Comparison of ENCODE assay signal across 19 cellular contexts in the genomic region with DNA sequence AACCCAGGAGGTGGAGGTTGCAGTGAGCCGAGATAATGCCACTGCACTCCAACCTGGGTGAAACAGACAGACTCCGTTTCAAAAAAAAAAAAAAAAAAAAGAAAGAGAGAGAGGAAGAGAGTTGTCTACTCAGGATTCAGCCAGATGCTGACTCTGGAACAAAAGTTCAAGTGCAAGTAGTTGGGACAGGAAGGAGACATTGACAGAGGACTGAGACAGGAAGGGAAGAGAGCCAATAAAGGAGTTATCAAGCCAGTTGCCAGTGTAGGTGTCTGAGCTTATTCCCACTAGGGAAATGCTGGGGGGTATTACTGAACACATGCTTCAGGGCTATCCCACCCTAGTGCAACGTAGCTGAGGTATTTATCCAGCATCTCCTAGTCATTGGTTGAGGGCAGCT.
DNase-seq lines count a peak whose midpoint lies in the region; ATAC-seq, FAIRE-seq and TF ChIP-seq lines count a peak whose summit lies in the region.
"Had no signal": no experiment of that assay in that cellular context is flagged by ENCODE, and none has a peak within 500 bp of the region (broad histone marks: within the 10 kb centered on the region; RNA-seq: fewer than 3 reads in every experiment).

No MANE protein-coding gene starts in this region.

- BruUV-seq in HepG2 (replicated peaks; lab: Mats Ljungman, UMichigan), result no TSS peak
- BruUV-seq in GM12878 (replicated peaks; lab: Mats Ljungman, UMichigan), result no TSS peak

- H3K4me2 ChIP-seq in HepG2 (ENCODE audit: low read depth, low read length) (no peak overlapping the region), GM12878 (ENCODE audit: control insufficient read depth, insufficient read depth) (no peak overlapping the region)

- CTCF ChIA-PET in HepG2 (lab: Yijun Ruan, JAX; ENCODE audit: low intra/inter-chr PET ratio, low total read pairs) (no interaction called here), GM12878 (lab: Yijun Ruan, JAX) (interaction anchor here (0.9 to 2.0 kb wide), 9 partner anchors 8 to 232 kb away, joined by 3 to 12 read pairs (median 4); no protein-coding TSS in a partner anchor)

- no CpG with 5 or more reads among the region's 3 CpGs for WGBS in right lobe of liver (ENCODE audit: insufficient coverage, low coverage, low lambda C conversion rate, missing lambda C conversion rate)
- WGBS in HepG2 (ENCODE audit: low lambda C conversion rate), result 34% methylated on average over 3 of the region's 3 CpGs
- 0% methylated on average over 1 of the region's 3 CpGs for WGBS in GM12878 (ENCODE audit: insufficient coverage, insufficient replicate concordance, low lambda C conversion rate, missing lambda C conversion rate)

- ATAC-seq in right lobe of liver (peak; percentile 24 to 58 (median 43)), HepG2 (no peak), GM12878 (no peak), left lobe of liver (peak; percentile 39), GM19452 (IDR thresholded peaks at IDR 0.05; ENCODE audit: unreplicated experiment) (no peak), HG02759 (IDR thresholded peaks at IDR 0.05; ENCODE audit: unreplicated experiment) (no peak)

- SMC1A ChIA-PET in GM12878 (lab: Charles Lee; ENCODE audit: uncharacterized antibody, unreplicated experiment), result interaction anchor here (1.1 to 1.9 kb wide), 3 partner anchors 9 to 193 kb away, joined by 4 to 6 read pairs (median 5); no protein-coding TSS in a partner anchor

- intact Hi-C loops in right lobe of liver (cut with DNase I), result no loop called here
- intact Hi-C loops in HepG2 (cut with micrococcal nuclease; ENCODE audit: unreplicated experiment), result no loop called here
- intact Hi-C loops in GM12878 (cut with micrococcal nuclease; ENCODE audit: unreplicated experiment), result no loop called here

- TF ChIP-seq RAD21 in HepG2 (CRISPR knock-in tag; IDR thresholded peaks at IDR 0.05), result no peak
- no peak for TF ChIP-seq RAD21 in GM12878 (IDR thresholded peaks at IDR 0.05; ENCODE audit: insufficient read depth, low read depth, low read length)

- POLR2A ChIA-PET in HepG2 (lab: Yijun Ruan, JAX), result no interaction called here
- POLR2A ChIA-PET in GM12878 (lab: Charles Lee), result no interaction called here

- TF ChIP-seq EP300 in HepG2 (IDR thresholded peaks at IDR 0.05; ENCODE audit: low read depth in 2 of 2, low read length in 2 of 2) (no peak), HepG2 (CRISPR knock-in tag; IDR thresholded peaks at IDR 0.05; ENCODE audit: borderline replicate concordance) (no peak), GM12878 (IDR thresholded peaks at IDR 0.05; ENCODE audit: borderline replicate concordance in 1 of 2, control insufficient read depth in 1 of 2, low read depth in 2 of 2, low read length in 2 of 2) (no peak)

- no peak overlapping the region for H2AFZ ChIP-seq in HepG2 (ENCODE audit: low read length)
- H2AFZ ChIP-seq in GM12878 (ENCODE audit: control insufficient read depth, low read depth, low read length), result peak overlapping the region; percentile 7; the same call in 1 of the 2 replicates
- H2AFZ ChIP-seq: GM23248 had no signal

- no peak for DNase-seq in right lobe of liver
- no peak for DNase-seq in HepG2 (ENCODE audit: low spot score)
- DNase-seq in GM12878 (ENCODE audit: low read depth, low spot score), result no peak
- no peak for DNase-seq in left lobe of liver (ENCODE audit: low spot score)
- DNase-seq in activated CD4-positive, alpha-beta T cell treated with anti-CD3 and anti-CD28 coated beads for 1 hour, result no peak
- DNase-seq: BE2C; CD4-positive, alpha-beta T cell; DMS153; GDM1; GM23248; NCI-H1092 treated with DMSO at 0.1 percent for 48 hours; NCI-H2081 treated with DMSO at 0.1 percent for 48 hours; NCI-H446 treated with DMSO at 0.1 percent for 48 hours; NCI-H748 treated with DMSO at 0.1 percent for 48 hours had no signal

- H3K9ac ChIP-seq in HepG2 (ENCODE audit: insufficient read depth, low read depth, low read length), result no peak overlapping the region
- no peak overlapping the region for H3K9ac ChIP-seq in GM12878 (ENCODE audit: control insufficient read depth, insufficient read depth, low read length)
- H3K9ac ChIP-seq: GM23248 had no signal

- RAD21 ChIA-PET in GM12878 (lab: Charles Lee; ENCODE audit: unreplicated experiment), result no interaction called here

- no peak overlapping the region for H3K27ac ChIP-seq in right lobe of liver
- no peak overlapping the region for H3K27ac ChIP-seq in HepG2 (ENCODE audit: extremely low read length, insufficient read depth, low read length)
- no peak overlapping the region for H3K27ac ChIP-seq in GM12878 (ENCODE audit: control insufficient read depth, insufficient read depth)
- H3K27ac ChIP-seq: GM23248, HL-60, SJCRH30 had no signal

- H3K27me3 ChIP-seq in right lobe of liver (no peaks in the 10 kb centered on the region), HepG2 (ENCODE audit: control insufficient read depth in 1 of 2, insufficient read depth in 2 of 2, low read length in 2 of 2) (no peaks in the 10 kb centered on the region), GM12878 (replicated peaks in 1 of 2; ENCODE audit: control insufficient read depth in 2 of 2, insufficient read depth in 2 of 2, low read length in 1 of 2) (no peaks in the 10 kb centered on the region)
- H3K27me3 ChIP-seq: BE2C, SJCRH30 had no signal

- FAIRE-seq in HepG2 (lab: Jason Lieb, UNC), result no peak
- no peak for FAIRE-seq in GM12878 (lab: Jason Lieb, UNC)

- H3K4me1 ChIP-seq in right lobe of liver, result no peaks in the 10 kb centered on the region
- H3K4me1 ChIP-seq in HepG2 (ENCODE audit: insufficient read depth, low read length), result no peaks in the 10 kb centered on the region
- no peaks in the 10 kb centered on the region for H3K4me1 ChIP-seq in GM12878 (ENCODE audit: control insufficient read depth, insufficient read depth, low read length)
- H3K4me1 ChIP-seq: BE2C, HAP-1 had no signal

- no peak overlapping the region for H3K4me3 ChIP-seq in right lobe of liver
- H3K4me3 ChIP-seq in HepG2 (replicated peaks in 1 of 3; ENCODE audit: insufficient read depth in 1 of 3, low read depth in 2 of 3, low read length in 3 of 3), result no peak overlapping the region
- no peak overlapping the region for H3K4me3 ChIP-seq in GM12878
- H3K4me3 ChIP-seq: GM23248, HAP-1, SJCRH30 had no signal

- no peaks in the 10 kb centered on the region for H3K9me3 ChIP-seq in right lobe of liver
- no peaks in the 10 kb centered on the region for H3K9me3 ChIP-seq in HepG2 (ENCODE audit: low read length)
- no peaks in the 10 kb centered on the region for H3K9me3 ChIP-seq in GM12878 (replicated peaks; ENCODE audit: control insufficient read depth, insufficient read depth, low read length)
- H3K9me3 ChIP-seq: BE2C, HAP-1, SJCRH30 had no signal

- in situ Hi-C loops in HepG2 (cut with HindIII; ENCODE audit: extremely low pct_ligation_motif_present, low pct_unique_long_range_greater_than_20kb), result no loop called here
- in situ Hi-C loops in GM12878 (cut with MboI), result no loop called here

- no peak for TF ChIP-seq CTCF in right lobe of liver (IDR thresholded peaks at IDR 0.05)
- TF ChIP-seq CTCF in HepG2 (CRISPR knock-in tag; IDR thresholded peaks at IDR 0.05), result no peak
- no peak for TF ChIP-seq CTCF in GM12878 (IDR thresholded peaks at IDR 0.05 in 2 of 3, conservative IDR thresholded peaks at IDR 0.05 in 1 of 3; ENCODE audit: control insufficient read depth in 2 of 3, extremely low read depth in 1 of 3, insufficient read depth in 1 of 3, low read depth in 3 of 3, low read length in 3 of 3)

- H3K79me2 ChIP-seq in HepG2 (ENCODE audit: insufficient read depth, low read length), result no peaks in the 10 kb centered on the region
- no peaks in the 10 kb centered on the region for H3K79me2 ChIP-seq in GM12878 (ENCODE audit: control insufficient read depth, insufficient read depth, low read length)

- H3K36me3 ChIP-seq in right lobe of liver (no peaks in the 10 kb centered on the region), HepG2 (replicated peaks in 1 of 2; ENCODE audit: control insufficient read depth in 1 of 2, insufficient read depth in 2 of 2, low read length in 2 of 2) (no peaks in the 10 kb centered on the region), GM12878 (ENCODE audit: control insufficient read depth in 2 of 2, insufficient read depth in 2 of 2, low read length in 1 of 2) (no peaks in the 10 kb centered on the region)
- H3K36me3 ChIP-seq: BE2C, HAP-1, SJCRH30 had no signal

- TF ChIP-seq POLR2A in right lobe of liver (IDR thresholded peaks at IDR 0.05) (no peak), HepG2 (IDR thresholded peaks at IDR 0.05; ENCODE audit: insufficient read depth in 1 of 2, low read depth in 2 of 2, low read length in 2 of 2) (no peak), GM12878 (IDR thresholded peaks at IDR 0.05; ENCODE audit: low read depth, low read length) (no peak)

- H4K20me1 ChIP-seq in HepG2 (ENCODE audit: insufficient read depth, low read length), result no peaks in the 10 kb centered on the region
- no peaks in the 10 kb centered on the region for H4K20me1 ChIP-seq in GM12878 (ENCODE audit: control insufficient read depth, insufficient read depth)

TF ChIP-seq in HepG2, 621 proteins besides CTCF, POLR2A, EP300 and RAD21 (continues in another document):
- TF ChIP-seq ZFP41 (CRISPR knock-in tag; IDR thresholded peaks at IDR 0.05; ENCODE audit: borderline replicate concordance) (no peak), ATF5 (CRISPR knock-in tag; IDR thresholded peaks at IDR 0.05; ENCODE audit: low read depth) (no peak), HOXA3 (CRISPR knock-in tag; IDR thresholded peaks at IDR 0.05) (no peak), NAIF1 (CRISPR knock-in tag; IDR thresholded peaks at IDR 0.05; ENCODE audit: borderline replicate concordance) (no peak)

TF ChIP-seq in GM12878, 131 proteins besides CTCF, POLR2A, EP300 and RAD21 (continues in another document):
- no peak for TF ChIP-seq TARDBP (IDR thresholded peaks at IDR 0.05; ENCODE audit: borderline replicate concordance)
- no peak for TF ChIP-seq NR2C1 (IDR thresholded peaks at IDR 0.05)
- no peak for TF ChIP-seq ZZZ3 (IDR thresholded peaks at IDR 0.05; ENCODE audit: control insufficient read depth, insufficient read length, low read depth)
- TF ChIP-seq SREBF2 (IDR thresholded peaks at IDR 0.05; ENCODE audit: low read length), result no peak
- TF ChIP-seq NFYA (IDR thresholded peaks at IDR 0.05; ENCODE audit: borderline replicate concordance, low read depth, low read length), result no peak
- TF ChIP-seq, protein P1, sequence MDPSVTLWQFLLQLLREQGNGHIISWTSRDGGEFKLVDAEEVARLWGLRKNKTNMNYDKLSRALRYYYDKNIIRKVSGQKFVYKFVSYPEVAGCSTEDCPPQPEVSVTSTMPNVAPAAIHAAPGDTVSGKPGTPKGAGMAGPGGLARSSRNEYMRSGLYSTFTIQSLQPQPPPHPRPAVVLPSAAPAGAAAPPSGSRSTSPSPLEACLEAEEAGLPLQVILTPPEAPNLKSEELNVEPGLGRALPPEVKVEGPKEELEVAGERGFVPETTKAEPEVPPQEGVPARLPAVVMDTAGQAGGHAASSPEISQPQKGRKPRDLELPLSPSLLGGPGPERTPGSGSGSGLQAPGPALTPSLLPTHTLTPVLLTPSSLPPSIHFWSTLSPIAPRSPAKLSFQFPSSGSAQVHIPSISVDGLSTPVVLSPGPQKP (IDR thresholded peaks at IDR 0.05; ENCODE audit: low read depth, low read length), result no peak

Comparison
In these comparisons a context has a peak if more than half of its experiments do, and no peak if none do; other contexts are left out.
1. ATAC-seq: peak in right lobe of liver (4 of 4) and left lobe of liver (single experiment); none in HepG2 (single experiment), GM12878 (single experiment), GM19452 (single experiment) and HG02759 (single experiment).